8 cellular contexts compared by ENCODE assay signal in the genomic region with DNA sequence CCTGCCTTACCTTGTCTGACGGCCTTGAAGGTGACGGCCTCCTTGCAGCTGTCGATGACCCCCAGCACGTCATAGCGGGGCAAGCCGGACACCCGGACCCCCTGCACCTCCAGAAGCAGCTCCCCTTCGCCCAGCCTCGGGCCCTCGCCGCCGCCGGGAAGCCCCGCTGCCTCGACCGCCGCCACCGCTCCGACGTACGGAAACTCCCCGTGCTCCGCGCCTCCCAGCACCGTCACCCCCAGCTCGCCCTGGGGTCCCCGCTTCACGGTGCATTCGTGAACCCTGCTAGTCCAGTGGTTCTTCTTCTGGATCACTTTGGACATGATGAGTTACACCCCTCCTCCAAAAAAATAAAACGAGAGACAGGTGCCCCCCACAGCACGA. TPM values are rescaled to one million over a fixed set of nuclear protein-coding genes. Genes with fewer than 3 reads are reported as not detected.
DNase-seq lines count a peak whose midpoint lies in the region; ATAC-seq and TF ChIP-seq lines count a peak whose summit lies in the region.

No MANE protein-coding gene starts in this region.

- ATAC-seq in HG03175 (IDR thresholded peaks at IDR 0.05; ENCODE audit: unreplicated experiment) (peak; percentile 13), lower lobe of right lung (peak; percentile 11 to 36), upper lobe of right lung (peak; percentile 1), GM21825 (IDR thresholded peaks at IDR 0.05; ENCODE audit: unreplicated experiment) (no peak)

- DNase-seq in COLO668 (lab: John Stamatoyannopoulos, UW; ENCODE audit: unreplicated experiment) (peak; percentile 35), cardiac fibroblast (ENCODE audit: low read depth in 2 of 2) (no peak), lower lobe of right lung (peak; percentile 48), upper lobe of right lung (peak; percentile 73), KBM-7 (no peak)
- DNase-seq in effector memory CD4-positive, alpha-beta T cell = no peak

- H3K4me1 ChIP-seq in lower lobe of right lung = peaks cover 21% of the 10 kb centered on the region
- peaks cover 9% of the 10 kb centered on the region for H3K4me1 ChIP-seq in upper lobe of right lung
- H3K4me1 ChIP-seq in effector memory CD4-positive, alpha-beta T cell (ENCODE audit: control insufficient read depth, insufficient read depth, low read length, poor library complexity, severe bottlenecking) = no peaks in the 10 kb centered on the region

- H3K27me3 ChIP-seq in lower lobe of right lung (ENCODE audit: low read depth) = no peaks in the 10 kb centered on the region
- H3K27me3 ChIP-seq in upper lobe of right lung = no peaks in the 10 kb centered on the region
- peaks cover 24% of the 10 kb centered on the region for H3K27me3 ChIP-seq in effector memory CD4-positive, alpha-beta T cell (replicated peaks; ENCODE audit: control insufficient read depth, insufficient read depth, low read length, poor library complexity, severe bottlenecking)

- in situ Hi-C loops in KBM-7 (cut with MboI; ENCODE audit: low pct_unique_long_range_greater_than_20kb, low sequenced_read_pairs) = no loop called here

- TF ChIP-seq CTCF in cardiac fibroblast (IDR thresholded peaks at IDR 0.05; ENCODE audit: low read depth, low read length) (no peak), lower lobe of right lung (IDR thresholded peaks at IDR 0.05) (no peak), upper lobe of right lung (IDR thresholded peaks at IDR 0.05) (no peak)

- H3K4me3 ChIP-seq in cardiac fibroblast (replicated peaks in 1 of 2; ENCODE audit: low read depth in 2 of 2, low read length in 2 of 2) (peak overlapping the region; percentile 74 to 81), lower lobe of right lung (peak overlapping the region; percentile 85), upper lobe of right lung (peak overlapping the region; percentile 80)
- no peak overlapping the region for H3K4me3 ChIP-seq in effector memory CD4-positive, alpha-beta T cell (ENCODE audit: insufficient read depth, low read depth, low read length, poor library complexity, severe bottlenecking)

- H3K36me3 ChIP-seq in lower lobe of right lung (no peaks in the 10 kb centered on the region), upper lobe of right lung (no peaks in the 10 kb centered on the region)
- no peaks in the 10 kb centered on the region for H3K36me3 ChIP-seq in effector memory CD4-positive, alpha-beta T cell (ENCODE audit: control insufficient read depth, insufficient read depth, low read length)

- H3K9me3 ChIP-seq in lower lobe of right lung = no peaks in the 10 kb centered on the region
- no peaks in the 10 kb centered on the region for H3K9me3 ChIP-seq in upper lobe of right lung
- no peaks in the 10 kb centered on the region for H3K9me3 ChIP-seq in effector memory CD4-positive, alpha-beta T cell (ENCODE audit: control insufficient read depth, low read length)

- peak overlapping the region; percentile 94 for H3K27ac ChIP-seq in lower lobe of right lung
- peak overlapping the region; percentile 88 for H3K27ac ChIP-seq in upper lobe of right lung
- no peak overlapping the region for H3K27ac ChIP-seq in effector memory CD4-positive, alpha-beta T cell (ENCODE audit: insufficient read depth, low read length, poor library complexity, severe bottlenecking)

- intact Hi-C loops in lower lobe of right lung (cut with DNase I) (no loop called here), upper lobe of right lung (cut with DNase I) (no loop called here)

RNA-seq across cellular contexts. Expression of gene MAGI1, which starts 0.7 kb away (rescaled TPM):
- total RNA-seq in lower lobe of right lung (35.5 TPM), upper lobe of right lung (45.8 TPM)

Comparison
In these comparisons a context has a peak if more than half of its experiments do, and no peak if none do; other contexts are left out.
1. DNase-seq: peak in COLO668 (single experiment), lower lobe of right lung (single experiment) and upper lobe of right lung (single experiment); none in cardiac fibroblast (0 of 2), effector memory CD4-positive, alpha-beta T cell (0 of 3) and KBM-7 (single experiment).